Comparison of ENCODE assay signal across 8 cellular contexts in the genomic region with DNA sequence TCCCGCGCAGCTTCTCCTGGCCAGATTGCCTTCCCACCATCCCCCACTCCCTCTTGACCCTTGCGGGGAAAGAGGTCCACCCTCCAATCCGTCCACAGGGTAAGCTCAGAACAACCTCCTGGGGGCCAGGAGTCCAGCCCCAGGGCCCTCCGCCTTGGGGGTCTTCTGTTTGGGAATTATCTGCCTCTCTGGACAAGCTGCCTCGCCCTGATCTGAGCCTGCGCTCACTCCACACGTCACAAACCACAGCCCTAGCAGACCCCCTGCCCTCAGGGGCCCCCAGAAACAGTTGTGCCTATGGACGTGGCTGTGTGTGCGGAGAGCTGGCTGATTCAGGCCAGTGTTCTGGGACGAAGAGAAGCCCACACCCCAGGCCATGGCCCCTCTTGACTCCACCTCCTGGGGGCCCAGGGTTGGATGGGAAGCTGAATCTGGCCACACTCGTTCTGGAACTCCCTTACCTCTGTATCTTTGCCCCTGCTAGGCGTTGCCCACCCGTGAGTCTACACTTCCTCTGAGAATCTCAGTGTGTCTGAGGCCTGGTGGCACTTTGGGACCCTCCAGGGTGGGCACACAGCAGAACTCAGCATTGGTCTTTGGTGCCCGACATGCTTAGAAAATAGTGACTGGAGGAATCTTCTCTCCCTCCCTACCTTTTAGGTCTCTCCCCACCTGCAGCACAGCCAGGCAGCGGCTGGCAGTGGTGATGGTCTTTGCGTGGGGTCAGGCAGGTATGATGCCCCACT.
A peak's percentile ranks its signal among the peaks of the same experiment; 100 is the strongest.
DNase-seq lines count a peak whose midpoint lies in the region; ATAC-seq and FAIRE-seq lines count a peak whose summit lies in the region.

No MANE protein-coding gene starts in this region.

- CTCF ChIA-PET in naive thymus-derived CD4-positive, alpha-beta T cell (lab: Charles Lee), result no interaction called here

- H3K36me3 Mint-ChIP-seq in CD4-positive, CD25-positive, alpha-beta regulatory T cell, result peaks cover 9% of the 10 kb centered on the region
- peaks cover 0 to 12% (median 0%) of the 10 kb centered on the region in 5 donors for H3K36me3 Mint-ChIP-seq in naive thymus-derived CD4-positive, alpha-beta T cell

- peaks cover 11% of the 10 kb centered on the region for H3K27me3 Mint-ChIP-seq in CD4-positive, CD25-positive, alpha-beta regulatory T cell
- peaks cover 0 to 11% (median 0%) of the 10 kb centered on the region in 5 donors for H3K27me3 Mint-ChIP-seq in naive thymus-derived CD4-positive, alpha-beta T cell

- no peak for DNase-seq in CD4-positive, CD25-positive, alpha-beta regulatory T cell
- DNase-seq in NT2/D1 (ENCODE audit: low read depth, low spot score), result no peak
- no peak for DNase-seq in effector memory CD4-positive, alpha-beta T cell
- DNase-seq in naive thymus-derived CD4-positive, alpha-beta T cell, result no peak
- no peak for DNase-seq in stimulated activated CD4-positive, alpha-beta T cell treated with anti-CD3 and anti-CD28 coated beads, Interleukin-2, amount 100 ng/mL, for 24 hours
- DNase-seq in GM19239 (ENCODE audit: insufficient read length, low spot score), result no peak
- DNase-seq in NCI-H1048 (lab: John Stamatoyannopoulos, UW), result no peak

- peak overlapping the region; percentile 36 for H3K9ac ChIP-seq in NT2/D1 (ENCODE audit: insufficient read length, low read depth)

- no peaks in the 10 kb centered on the region for H3K9me3 ChIP-seq in CD4-positive, CD25-positive, alpha-beta regulatory T cell (ENCODE audit: control insufficient read depth in 2 of 2, low read length in 2 of 2)
- H3K9me3 ChIP-seq in NT2/D1 (ENCODE audit: insufficient read depth, low read length), result no peaks in the 10 kb centered on the region
- no peaks in the 10 kb centered on the region for H3K9me3 ChIP-seq in effector memory CD4-positive, alpha-beta T cell (ENCODE audit: control insufficient read depth, low read length)
- H3K9me3 ChIP-seq in naive thymus-derived CD4-positive, alpha-beta T cell (ENCODE audit: control insufficient read depth in 2 of 3, low read length in 3 of 3), result no peaks in the 10 kb centered on the region

- peaks cover 0 to 34% (median 11%) of the 10 kb centered on the region in 4 donors for H3K4me1 Mint-ChIP-seq in CD4-positive, CD25-positive, alpha-beta regulatory T cell
- peaks cover 11 to 31% (median 22%) of the 10 kb centered on the region in 7 donors for H3K4me1 Mint-ChIP-seq in naive thymus-derived CD4-positive, alpha-beta T cell

- peak overlapping the region; percentile 42 to 79 (median 69) for H3K27ac Mint-ChIP-seq in CD4-positive, CD25-positive, alpha-beta regulatory T cell
- peak overlapping the region in 8 of 9 donors; percentile 10 to 84 (median 32) for H3K27ac Mint-ChIP-seq in naive thymus-derived CD4-positive, alpha-beta T cell

- ATAC-seq in CD4-positive, CD25-positive, alpha-beta regulatory T cell (ENCODE audit: low read depth in 2 of 2), result no peak
- no peak for ATAC-seq in naive thymus-derived CD4-positive, alpha-beta T cell
- no peak for ATAC-seq in HG03354 (IDR thresholded peaks at IDR 0.05; ENCODE audit: poor library complexity, severe bottlenecking, unreplicated experiment)

- no peaks in the 10 kb centered on the region for H3K9me3 Mint-ChIP-seq in CD4-positive, CD25-positive, alpha-beta regulatory T cell
- H3K9me3 Mint-ChIP-seq in naive thymus-derived CD4-positive, alpha-beta T cell, result no peaks in the 10 kb centered on the region

- intact Hi-C loops in naive thymus-derived CD4-positive, alpha-beta T cell (cut with micrococcal nuclease), result loop anchor here in 1 of 2 donors (2.0 kb wide), 1 partner anchor 55 kb away; no protein-coding TSS in a partner anchor

- H3K36me3 ChIP-seq in CD4-positive, CD25-positive, alpha-beta regulatory T cell (ENCODE audit: control insufficient read depth, insufficient read depth, low read length), result peaks cover 16% of the 10 kb centered on the region
- H3K36me3 ChIP-seq in NT2/D1 (ENCODE audit: insufficient read depth, insufficient read length, low read length), result peaks cover 27% of the 10 kb centered on the region
- peaks cover 19% of the 10 kb centered on the region for H3K36me3 ChIP-seq in effector memory CD4-positive, alpha-beta T cell (ENCODE audit: control insufficient read depth, insufficient read depth, low read length)
- H3K36me3 ChIP-seq in naive thymus-derived CD4-positive, alpha-beta T cell (ENCODE audit: control insufficient read depth in 2 of 3, insufficient read depth in 3 of 3, low read length in 3 of 3), result peaks cover 0 to 27% (median 0%) of the 10 kb centered on the region in 3 experiments

- H3K27me3 ChIP-seq in CD4-positive, CD25-positive, alpha-beta regulatory T cell (ENCODE audit: control insufficient read depth, insufficient read depth, low read length), result no peaks in the 10 kb centered on the region
- H3K27me3 ChIP-seq in NT2/D1 (ENCODE audit: insufficient read depth, insufficient read length), result peaks cover 60% of the 10 kb centered on the region
- no peaks in the 10 kb centered on the region for H3K27me3 ChIP-seq in effector memory CD4-positive, alpha-beta T cell (replicated peaks; ENCODE audit: control insufficient read depth, insufficient read depth, low read length, poor library complexity, severe bottlenecking)
- H3K27me3 ChIP-seq in naive thymus-derived CD4-positive, alpha-beta T cell (ENCODE audit: control insufficient read depth in 2 of 2, insufficient read depth in 2 of 2, low read length in 2 of 2), result no peaks in the 10 kb centered on the region

- H3K4me3 Mint-ChIP-seq in CD4-positive, CD25-positive, alpha-beta regulatory T cell, result peak overlapping the region; percentile 68 to 78 (median 70)
- H3K4me3 Mint-ChIP-seq in naive thymus-derived CD4-positive, alpha-beta T cell, result peak overlapping the region; percentile 51 to 82 (median 70)

- no peak overlapping the region for H3K4me3 ChIP-seq in CD4-positive, CD25-positive, alpha-beta regulatory T cell (ENCODE audit: low read depth, low read length)
- H3K4me3 ChIP-seq in NT2/D1 (ENCODE audit: insufficient read length, low read depth), result peak overlapping the region; percentile 28
- no peak overlapping the region for H3K4me3 ChIP-seq in effector memory CD4-positive, alpha-beta T cell (ENCODE audit: insufficient read depth, low read depth, low read length, poor library complexity, severe bottlenecking)
- H3K4me3 ChIP-seq in naive thymus-derived CD4-positive, alpha-beta T cell (ENCODE audit: low read length), result peak overlapping the region; percentile 13

- H3K27ac ChIP-seq in CD4-positive, CD25-positive, alpha-beta regulatory T cell (ENCODE audit: insufficient read depth, low read length, poor library complexity, severe bottlenecking), result no peak overlapping the region
- peak overlapping the region; percentile 48 for H3K27ac ChIP-seq in effector memory CD4-positive, alpha-beta T cell (ENCODE audit: insufficient read depth, low read length, poor library complexity, severe bottlenecking)
- no peak overlapping the region for H3K27ac ChIP-seq in naive thymus-derived CD4-positive, alpha-beta T cell (ENCODE audit: low read depth, low read length)

- POLR2A ChIA-PET in naive thymus-derived CD4-positive, alpha-beta T cell (lab: Charles Lee), result interaction anchor here (0.6 to 0.9 kb wide), 2 partner anchors 137 to 544 kb away, joined by 3 to 5 read pairs; partner anchors contain the start of gene LRRC37A3

- peaks cover 40% of the 10 kb centered on the region for H3K4me1 ChIP-seq in CD4-positive, CD25-positive, alpha-beta regulatory T cell (ENCODE audit: control insufficient read depth, insufficient read depth, low read length, poor library complexity, severe bottlenecking)
- peaks cover 22% of the 10 kb centered on the region for H3K4me1 ChIP-seq in NT2/D1 (ENCODE audit: insufficient read depth, insufficient read length)
- peaks cover 34% of the 10 kb centered on the region for H3K4me1 ChIP-seq in effector memory CD4-positive, alpha-beta T cell (ENCODE audit: control insufficient read depth, insufficient read depth, low read length, poor library complexity, severe bottlenecking)
- peaks cover 14 to 27% of the 10 kb centered on the region in 2 donors for H3K4me1 ChIP-seq in naive thymus-derived CD4-positive, alpha-beta T cell (ENCODE audit: control insufficient read depth in 2 of 2, insufficient read depth in 2 of 2, low read length in 2 of 2)

- FAIRE-seq in GM19239 (lab: Jason Lieb, UNC), result no peak

Comparison
In these comparisons a context has a peak if more than half of its experiments do, and no peak if none do; other contexts are left out.
1. H3K4me3 ChIP-seq: peak in NT2/D1 (single experiment) and naive thymus-derived CD4-positive, alpha-beta T cell (single experiment); none in CD4-positive, CD25-positive, alpha-beta regulatory T cell (single experiment) and effector memory CD4-positive, alpha-beta T cell (single experiment).